ENCODE assay signal across 12 cellular contexts in genomic region chr7:266851-267840, GRCh38. TPM values are rescaled to one million over a fixed set of nuclear protein-coding genes. Genes with fewer than 3 reads are reported as not detected.
DNase-seq lines count a peak whose midpoint lies in the region; ATAC-seq and TF ChIP-seq lines count a peak whose summit lies in the region.
"Had no signal": no experiment of that assay in that cellular context is flagged by ENCODE, and none has a peak within 500 bp of the region (broad histone marks: within the 10 kb centered on the region; RNA-seq: fewer than 3 reads in every experiment).

No MANE protein-coding gene starts in this region.

- peak; percentile 78 for ATAC-seq in WTC11
- ATAC-seq in activated naive CD4-positive, alpha-beta T cell treated with anti-CD3 and anti-CD28 coated beads, Interleukin-2, amount 50 U/mL, for 72 hours: no peak
- ATAC-seq: CD8-positive, alpha-beta T cell had no signal

- no peak overlapping the region for H3K27ac Mint-ChIP-seq in WTC11
- H3K27ac Mint-ChIP-seq in activated naive CD4-positive, alpha-beta T cell treated with anti-CD3 and anti-CD28 coated beads, Interleukin-2, amount 50 U/mL, for 72 hours: no peak overlapping the region
- H3K27ac Mint-ChIP-seq: activated CD4-positive, alpha-beta T cell treated with anti-CD3 and anti-CD28 coated beads, Interleukin-2, amount 10 ng/mL, durations not matched to agents 24 days and 14 days; CD8-positive, alpha-beta T cell had no signal

- CTCF ChIA-PET in WTC11 (lab: Charles Lee): interaction anchor here (0.8 to 1.9 kb wide), 9 partner anchors 13 to 223 kb away, joined by 3 to 11 read pairs (median 3); no protein-coding TSS in a partner anchor

- no CpG with 5 or more reads among the region's 45 CpGs for WGBS in iPS DF 6.9 (ENCODE audit: insufficient coverage, insufficient read length)
- WGBS in transverse colon (ENCODE audit: low coverage in 1 of 2), 2 donors: 63 to 75% methylated on average over 6 to 45 of the region's 45 CpGs

- peaks cover 48% of the 10 kb centered on the region for H3K9me3 Mint-ChIP-seq in WTC11
- peaks cover 5% of the 10 kb centered on the region in 2 donors for H3K9me3 Mint-ChIP-seq in activated naive CD4-positive, alpha-beta T cell treated with anti-CD3 and anti-CD28 coated beads, Interleukin-2, amount 50 U/mL, for 72 hours

- no peak for TF ChIP-seq POLR2A in transverse colon (IDR thresholded peaks at IDR 0.05)

- peaks cover 27% of the 10 kb centered on the region for H3K27me3 Mint-ChIP-seq in WTC11 (ENCODE audit: low read depth)
- H3K27me3 Mint-ChIP-seq: activated CD4-positive, alpha-beta T cell treated with anti-CD3 and anti-CD28 coated beads, Interleukin-2, amount 10 ng/mL, durations not matched to agents 24 days and 14 days had no signal

- H3K27ac ChIP-seq in iPS DF 6.9 (ENCODE audit: low read length) (no peak overlapping the region), transverse colon (no peak overlapping the region)

- H3K4me1 Mint-ChIP-seq in WTC11: no peaks in the 10 kb centered on the region
- H3K4me1 Mint-ChIP-seq: activated CD4-positive, alpha-beta T cell treated with anti-CD3 and anti-CD28 coated beads, Interleukin-2, amount 10 ng/mL, durations not matched to agents 24 days and 14 days had no signal

- no peak overlapping the region for H3K4me3 Mint-ChIP-seq in WTC11
- H3K4me3 Mint-ChIP-seq: activated CD4-positive, alpha-beta T cell treated with anti-CD3 and anti-CD28 coated beads, Interleukin-2, amount 10 ng/mL, durations not matched to agents 24 days and 14 days; CD8-positive, alpha-beta T cell had no signal

- POLR2A ChIA-PET in WTC11 (lab: Charles Lee): no interaction called here

- no peak for TF ChIP-seq EP300 in transverse colon (IDR thresholded peaks at IDR 0.05; ENCODE audit: low read depth)

- peaks cover 8% of the 10 kb centered on the region for H3K9me3 ChIP-seq in iPS DF 6.9 (ENCODE audit: control insufficient read depth, insufficient read depth, low read length)
- H3K9me3 ChIP-seq in transverse colon: peaks cover 0 to 3% of the 10 kb centered on the region in 2 donors

- H3K4me1 ChIP-seq in iPS DF 6.9 (ENCODE audit: control insufficient read depth, insufficient read depth, low read length) (no peaks in the 10 kb centered on the region; the same call in 1 of the 2 replicates), transverse colon (peaks cover 0 to 18% (median 17%) of the 10 kb centered on the region in 4 donors)

- DNase-seq in SIG-M5 treated with dmso at 0.1 percent for 504 hours (lab: John Stamatoyannopoulos, UW; ENCODE audit: unreplicated experiment) (peak; percentile 2), SIG-M5 (lab: John Stamatoyannopoulos, UW) (no peak), WTC11 (ENCODE audit: low spot score) (peak; percentile 89), iPS DF 6.9 (ENCODE audit: low read depth, low spot score) (peak; percentile 22), transverse colon (peak; percentile 80), NCI-H1436 treated with DMSO at 0.1 percent for 48 hours (lab: John Stamatoyannopoulos, UW) (no peak), AG08396 (ENCODE audit: low spot score) (no peak)
- DNase-seq in activated naive CD4-positive, alpha-beta T cell treated with anti-CD3 and anti-CD28 coated beads, Interleukin-2, amount 50 U/mL, for 72 hours (ENCODE audit: low spot score in 2 of 2): no peak
- DNase-seq: activated CD4-positive, alpha-beta T cell treated with anti-CD3 and anti-CD28 coated beads, Interleukin-2, amount 10 ng/mL, durations not matched to agents 24 days and 14 days; CD8-positive, alpha-beta T cell; NCI-H446 had no signal

- H3K27me3 ChIP-seq in iPS DF 6.9 (ENCODE audit: control insufficient read depth, insufficient read depth, low read length): no peaks in the 10 kb centered on the region
- no peaks in the 10 kb centered on the region for H3K27me3 ChIP-seq in transverse colon

- TF ChIP-seq CTCF in WTC11 (IDR thresholded peaks at IDR 0.05) (peak; percentile 62), transverse colon (IDR thresholded peaks at IDR 0.05) (peak; percentile 36 to 73 (median 50))

- H3K4me3 ChIP-seq in iPS DF 6.9 (ENCODE audit: low read length): no peak overlapping the region
- no peak overlapping the region for H3K4me3 ChIP-seq in transverse colon

- intact Hi-C loops in transverse colon (cut with DNase I; ENCODE audit: low total_unique reads): no loop called here

- H3K36me3 ChIP-seq in iPS DF 6.9 (ENCODE audit: control insufficient read depth, insufficient read depth, low read length) (no peaks in the 10 kb centered on the region), transverse colon (no peaks in the 10 kb centered on the region)

- peaks cover 40% of the 10 kb centered on the region for H3K36me3 Mint-ChIP-seq in WTC11
- peaks cover 4 to 7% of the 10 kb centered on the region in 2 donors for H3K36me3 Mint-ChIP-seq in activated naive CD4-positive, alpha-beta T cell treated with anti-CD3 and anti-CD28 coated beads, Interleukin-2, amount 50 U/mL, for 72 hours
- H3K36me3 Mint-ChIP-seq: CD8-positive, alpha-beta T cell had no signal

- in situ Hi-C loops in transverse colon (cut with MboI; ENCODE audit: low pct_ligation_motif_present in 1 of 4, low pct_unique_long_range_greater_than_20kb in 1 of 4, low sequenced_read_pairs in 3 of 4): no loop called here

TF ChIP-seq in WTC11, 78 proteins besides CTCF, POLR2A, EP300 and RAD21:
- TF ChIP-seq MAX (CRISPR knock-in tag; IDR thresholded peaks at IDR 0.05): 0 out of 2 replicates have a peak, but pooled peaks have one; percentile 13
- no peak for TF ChIP-seq EMX1 (CRISPR knock-in tag; IDR thresholded peaks at IDR 0.05)

RNA-seq across cellular contexts. Expression of gene FOXL3, which starts 22.8 kb away (rescaled TPM):
- total RNA-seq in WTC11 (2021) (not detected in 3 replicates), transverse colon (not detected)
- not detected for total RNA-seq in activated naive CD4-positive, alpha-beta T cell treated with anti-CD3 and anti-CD28 coated beads, Interleukin-2, amount 50 U/mL, for 72 hours
- total RNA-seq: activated CD4-positive, alpha-beta T cell treated with anti-CD3 and anti-CD28 coated beads, Interleukin-2, amount 10 ng/mL, durations not matched to agents 24 days and 14 days; CD8-positive, alpha-beta T cell; mucosa of gallbladder had no signal

Comparison
In these comparisons a context has a peak if more than half of its experiments do, and no peak if none do; other contexts are left out.
1. DNase-seq: peak in SIG-M5 treated with dmso at 0.1 percent for 504 hours (single experiment), WTC11 (single experiment), iPS DF 6.9 (single experiment) and transverse colon (single experiment); none in SIG-M5 (single experiment), NCI-H1436 treated with DMSO at 0.1 percent for 48 hours (single experiment), AG08396 (single experiment) and activated naive CD4-positive, alpha-beta T cell treated with anti-CD3 and anti-CD28 coated beads, Interleukin-2, amount 50 U/mL, for 72 hours (0 of 2).